11 cellular contexts compared by ENCODE assay signal in genomic region chr19:55210120-55210493, GRCh38. TPM values are rescaled to one million over a fixed set of nuclear protein-coding genes. Genes with fewer than 3 reads are reported as not detected.
DNase-seq lines count a peak whose midpoint lies in the region; ATAC-seq and TF ChIP-seq lines count a peak whose summit lies in the region.
"Had no signal": no experiment of that assay in that cellular context is flagged by ENCODE, and none has a peak within 500 bp of the region (broad histone marks: within the 10 kb centered on the region; RNA-seq: fewer than 3 reads in every experiment).

No MANE protein-coding gene starts in this region.

- peak overlapping the region; percentile 88 for H3K27ac Mint-ChIP-seq in Calu3 (ENCODE audit: unreplicated experiment)

- peak; percentile 75 for DNase-seq in Calu3
- DNase-seq in NCI-H146 (lab: John Stamatoyannopoulos, UW) = peak; percentile 76
- DNase-seq in mammary epithelial cell = peak; percentile 87
- peak; percentile 81 for DNase-seq in mucosa of gallbladder (ENCODE audit: low spot score)
- DNase-seq in GM10248 (ENCODE audit: extremely low spot score) = no peak
- DNase-seq in Kasumi-1 (lab: John Stamatoyannopoulos, UW) = no peak
- DNase-seq: anterior cingulate cortex had no signal

- no peaks in the 10 kb centered on the region for H3K27me3 Mint-ChIP-seq in Calu3 (ENCODE audit: unreplicated experiment)

- peak overlapping the region; percentile 53 for H3K4me3 Mint-ChIP-seq in Calu3 (ENCODE audit: low read depth, unreplicated experiment)
- H3K4me3 Mint-ChIP-seq: neural crest cell had no signal

- peaks cover 3% of the 10 kb centered on the region for H3K9me3 Mint-ChIP-seq in Calu3 (ENCODE audit: low read depth, unreplicated experiment)

- peaks cover 33% of the 10 kb centered on the region for H3K4me1 Mint-ChIP-seq in Calu3 (ENCODE audit: low read depth, unreplicated experiment)

- no peaks in the 10 kb centered on the region for H3K27me3 ChIP-seq in mammary epithelial cell (ENCODE audit: insufficient read depth, low read length)

- no peaks in the 10 kb centered on the region for H4K20me1 ChIP-seq in mammary epithelial cell (ENCODE audit: insufficient read depth, low read length)

- intact Hi-C loops in Calu3 (cut with micrococcal nuclease; ENCODE audit: unreplicated experiment) = loop anchor here (1.0 to 5.0 kb wide), 2 partner anchors 33 to 49 kb away; partner anchors contain the start of gene PPP6R1
- intact Hi-C loops in mammary epithelial cell (cut with micrococcal nuclease) = no loop called here

- H3K9me3 ChIP-seq in mammary epithelial cell (replicated peaks; ENCODE audit: insufficient read depth, low read length) = no peaks in the 10 kb centered on the region

- CTCF ChIA-PET in Calu3 (lab: Charles Lee) = interaction anchor here (0.8 to 2.1 kb wide), 6 partner anchors 30 to 395 kb away, joined by 3 to 12 read pairs (median 3); partner anchors contain the start of genes DNAAF3, HSPBP1, PPP6R1 and SYT5
- CTCF ChIA-PET in mammary epithelial cell (lab: Charles Lee; ENCODE audit: low non-redundant PET) = interaction anchor here (0.6 kb wide), 1 partner anchor 66 kb away, joined by 19 read pairs; no protein-coding TSS in a partner anchor
- CTCF ChIA-PET in GM10248 (lab: Yijun Ruan, JAX) = no interaction called here

- H3K9ac ChIP-seq in mammary epithelial cell (ENCODE audit: insufficient read depth, low read length) = no peak overlapping the region

- H3K36me3 Mint-ChIP-seq in Calu3 (ENCODE audit: insufficient read depth, unreplicated experiment) = peaks cover 35% of the 10 kb centered on the region

- H3K4me3 ChIP-seq in mammary epithelial cell (replicated peaks in 1 of 3; ENCODE audit: insufficient read depth in 1 of 3, low read depth in 2 of 3, low read length in 3 of 3) = no peak overlapping the region
- H3K4me3 ChIP-seq: SK-N-MC had no signal

- H2AFZ ChIP-seq in mammary epithelial cell (ENCODE audit: low read depth, low read length) = no peak overlapping the region

- H3K4me1 ChIP-seq in mammary epithelial cell (ENCODE audit: insufficient read depth, low read length) = peaks cover 28% of the 10 kb centered on the region

- 49% methylated on average over 4 of the region's 4 CpGs for WGBS in mammary epithelial cell (ENCODE audit: low coverage, missing lambda C conversion rate)

- no peaks in the 10 kb centered on the region for H3K79me2 ChIP-seq in mammary epithelial cell (ENCODE audit: insufficient read depth, low read length)

- ATAC-seq in HG02642 (IDR thresholded peaks at IDR 0.05; ENCODE audit: poor library complexity, unreplicated experiment) (no peak), HG02938 (IDR thresholded peaks at IDR 0.05; ENCODE audit: unreplicated experiment) (no peak)

- peak overlapping the region; percentile 53 for H3K27ac ChIP-seq in mammary epithelial cell (ENCODE audit: insufficient read depth, low read depth, low read length)
- H3K27ac ChIP-seq: SK-N-MC had no signal

- POLR2A ChIA-PET in GM10248 (lab: Yijun Ruan, JAX) = no interaction called here

- no peaks in the 10 kb centered on the region for H3K36me3 ChIP-seq in mammary epithelial cell (ENCODE audit: insufficient read depth, low read length)

- in situ Hi-C loops in mammary epithelial cell (cut with MboI; ENCODE audit: low sequenced_read_pairs in 2 of 2) = no loop called here

- no peak overlapping the region for H3K4me2 ChIP-seq in mammary epithelial cell (ENCODE audit: insufficient read depth, low read depth, low read length)

- BruUV-seq in Calu3 (replicated peaks; lab: Mats Ljungman, UMichigan) = no TSS peak
- BruUV-seq in mammary epithelial cell (replicated peaks; lab: Mats Ljungman, UMichigan) = no TSS peak

- TF ChIP-seq CTCF in Calu3 (IDR thresholded peaks at IDR 0.05; ENCODE audit: unreplicated experiment) (no peak), mammary epithelial cell (conservative IDR thresholded peaks at IDR 0.05 in 1 of 2, IDR thresholded peaks at IDR 0.05 in 1 of 2; ENCODE audit: extremely low read depth in 1 of 2, insufficient read depth in 1 of 2, low read depth in 1 of 2, low read length in 2 of 2) (no peak), GM10248 (IDR thresholded peaks at IDR 0.05; ENCODE audit: control extremely low read depth, extremely low read depth, low read depth, missing control alignments) (no peak)

- dilution Hi-C loops in mammary epithelial cell (cut with HindIII; ENCODE audit: low sequenced_read_pairs) = loop anchor here (5.0 kb wide), 1 partner anchor 147 kb away; no protein-coding TSS in a partner anchor

RNA-seq across cellular contexts. Expression of gene PTPRH, which starts 0.8 kb away (rescaled TPM):
- 34.6 and 43.2 TPM in 2 replicates for total RNA-seq in Calu3 (2022)
- total RNA-seq in mammary epithelial cell = under 1 TPM in 1 of 2 donors, not detected in 1; 0.38 TPM
- 0.12 TPM for polyA plus RNA-seq in mammary epithelial cell
- not detected for polyA minus RNA-seq in mammary epithelial cell
- 175 TPM for total RNA-seq in mucosa of gallbladder

RNA-seq across cellular contexts. Expression of gene TMEM86B, which starts 18.5 kb away (rescaled TPM):
- total RNA-seq in Calu3 (2022) (14.3 and 14.7 TPM in 2 replicates), mammary epithelial cell (1 to 10 TPM; 1.7 to 3.6 TPM), mucosa of gallbladder (193 TPM)
- 1.0 TPM for polyA plus RNA-seq in mammary epithelial cell
- 1.1 TPM for polyA minus RNA-seq in mammary epithelial cell

RNA-seq across cellular contexts. Expression of gene SYT5, which starts 30.0 kb away (rescaled TPM):
- total RNA-seq in Calu3 (2022) = 0.54 and 0.71 TPM in 2 replicates
- total RNA-seq in mammary epithelial cell = 1 to 10 TPM in 1 of 2 donors, under 1 TPM in 1; 0.33 to 1.1 TPM
- polyA plus RNA-seq in mammary epithelial cell = 0.08 TPM
- polyA minus RNA-seq in mammary epithelial cell = not detected
- total RNA-seq in mucosa of gallbladder = not detected

RNA-seq across cellular contexts. Expression of gene DNAAF3, which starts 43.7 kb away (rescaled TPM):
- total RNA-seq in Calu3 (2022) (10.3 and 13.1 TPM in 2 replicates), mammary epithelial cell (1 to 10 TPM; 1.5 to 2.2 TPM), mucosa of gallbladder (7.3 TPM)
- polyA plus RNA-seq in mammary epithelial cell = 1.3 TPM
- polyA minus RNA-seq in mammary epithelial cell = not detected

RNA-seq across cellular contexts. Expression of gene PPP6R1, which starts 48.7 kb away (rescaled TPM):
- 126 and 132 TPM in 2 replicates for total RNA-seq in Calu3 (2022)
- 10 to 100 TPM; 28.3 to 74.2 TPM for total RNA-seq in mammary epithelial cell
- 50.8 TPM for polyA plus RNA-seq in mammary epithelial cell
- 115 TPM for polyA minus RNA-seq in mammary epithelial cell
- 108 TPM for total RNA-seq in mucosa of gallbladder

Comparison
In these comparisons a context has a peak if more than half of its experiments do, and no peak if none do; other contexts are left out.
1. DNase-seq: peak in Calu3 (single experiment), NCI-H146 (single experiment), mammary epithelial cell (single experiment) and mucosa of gallbladder (single experiment); none in GM10248 (single experiment) and Kasumi-1 (0 of 2).
2. RNA of gene PTPRH, which starts 0.8 kb away (total RNA-seq): 175 TPM in mucosa of gallbladder (single experiment) and 34.6 to 43.2 TPM in Calu3; 0.38 TPM in mammary epithelial cell; every median in the first group is over 10 times any median in the second.
3. RNA of gene TMEM86B, which starts 18.5 kb away (total RNA-seq): 193 TPM in mucosa of gallbladder (single experiment); 14.3 to 14.7 TPM in Calu3 and 1.7 to 3.6 TPM in mammary epithelial cell; every median in the first group is over 10 times any median in the second.